8 cellular contexts compared by ENCODE assay signal in genomic region chr19:51094696-51095279, GRCh38. TPM values are rescaled to one million over a fixed set of nuclear protein-coding genes. Genes with fewer than 3 reads are reported as not detected.
A peak's percentile ranks its signal among the peaks of the same experiment; 100 is the strongest.
DNase-seq lines count a peak whose midpoint lies in the region; ATAC-seq and TF ChIP-seq lines count a peak whose summit lies in the region.

No MANE protein-coding gene starts in this region.

- H3K9me3 ChIP-seq in breast epithelium: no peaks in the 10 kb centered on the region

- DNase-seq in Daoy (ENCODE audit: low read depth) (peak; percentile 47), NCI-H526 (lab: John Stamatoyannopoulos, UW) (peak; percentile 20 to 75), breast epithelium (ENCODE audit: low spot score in 2 of 2) (no peak), myocyte (ENCODE audit: low read depth) (peak; percentile 22)

- H3K27ac ChIP-seq in 22Rv1: no peak overlapping the region
- no peak overlapping the region for H3K27ac ChIP-seq in breast epithelium

- no peaks in the 10 kb centered on the region for H3K36me3 ChIP-seq in breast epithelium

- intact Hi-C loops in breast epithelium (cut with DNase I; ENCODE audit: low total_unique reads): no loop called here

- H3K4me1 ChIP-seq in breast epithelium: peaks cover 0 to 11% of the 10 kb centered on the region in 2 donors

- TF ChIP-seq CTCF in 22Rv1 (IDR thresholded peaks at IDR 0.05): peak; percentile 90
- peak in 2 of 3 donors; percentile 39 to 75 for TF ChIP-seq CTCF in breast epithelium (IDR thresholded peaks at IDR 0.05)

- no peak for TF ChIP-seq POLR2A in breast epithelium (IDR thresholded peaks at IDR 0.05)

- ATAC-seq in GM19397 (IDR thresholded peaks at IDR 0.05; ENCODE audit: unreplicated experiment) (no peak), HG03159 (IDR thresholded peaks at IDR 0.05; ENCODE audit: unreplicated experiment) (no peak), GM18870 (IDR thresholded peaks at IDR 0.05; ENCODE audit: unreplicated experiment) (no peak)

- no peak overlapping the region for H3K4me3 ChIP-seq in breast epithelium

- no peaks in the 10 kb centered on the region for H3K27me3 ChIP-seq in breast epithelium

RNA-seq across cellular contexts. Expression of gene KLK14, which starts 12.1 kb away (rescaled TPM):
- not detected in 2 replicates for total RNA-seq in Daoy (2014; rRNA removed; shearing (Covaris generic))
- under 1 TPM in 1 of 3 donors, not detected in 2; 0.98 TPM for total RNA-seq in breast epithelium
- not detected in 2 replicates for total RNA-seq in myocyte
- 0.21 TPM for polyA plus RNA-seq in myocyte (2012)

RNA-seq across cellular contexts. Expression of gene CTU1, which starts 13.4 kb away (rescaled TPM):
- total RNA-seq in Daoy (2014; rRNA removed; shearing (Covaris generic)): 19.5 and 32.4 TPM in 2 replicates
- total RNA-seq in breast epithelium (10 to 100 TPM in 1 of 3 donors, 1 to 10 TPM in 2; 5.6 to 10.1 (median 9.2) TPM), myocyte (16.2 and 17.8 TPM in 2 replicates)
- 4.6 TPM for polyA plus RNA-seq in myocyte (2012)

RNA-seq across cellular contexts. Expression of gene KLK13, which starts 29.9 kb away (rescaled TPM):
- not detected in 2 replicates for total RNA-seq in Daoy (2014; rRNA removed; shearing (Covaris generic))
- total RNA-seq in breast epithelium: not detected
- total RNA-seq in myocyte: not detected in 2 replicates
- not detected for polyA plus RNA-seq in myocyte (2012)

RNA-seq across cellular contexts. Expression of gene SIGLEC9, which starts 29.9 kb away (rescaled TPM):
- total RNA-seq in Daoy (2014; rRNA removed; shearing (Covaris generic)): not detected in 2 replicates
- 1 to 10 TPM; 3.4 to 7.0 (median 4.3) TPM for total RNA-seq in breast epithelium
- not detected in 2 replicates for total RNA-seq in myocyte
- polyA plus RNA-seq in myocyte (2012): not detected

RNA-seq across cellular contexts. Expression of gene SIGLEC7, which starts 47.3 kb away (rescaled TPM):
- total RNA-seq in Daoy (2014; rRNA removed; shearing (Covaris generic)): not detected in 2 replicates
- total RNA-seq in breast epithelium: 1 to 10 TPM in 2 of 3 donors, under 1 TPM in 1; 0.98 to 3.2 (median 1.8) TPM
- total RNA-seq in myocyte: not detected in 2 replicates
- not detected for polyA plus RNA-seq in myocyte (2012)

Comparison
In these comparisons a context has a peak if more than half of its experiments do, and no peak if none do; other contexts are left out.
1. DNase-seq: peak in Daoy (single experiment), NCI-H526 (2 of 2) and myocyte (single experiment); none in breast epithelium (0 of 2).